ENCODE assay signal across 8 cellular contexts in the genomic region with DNA sequence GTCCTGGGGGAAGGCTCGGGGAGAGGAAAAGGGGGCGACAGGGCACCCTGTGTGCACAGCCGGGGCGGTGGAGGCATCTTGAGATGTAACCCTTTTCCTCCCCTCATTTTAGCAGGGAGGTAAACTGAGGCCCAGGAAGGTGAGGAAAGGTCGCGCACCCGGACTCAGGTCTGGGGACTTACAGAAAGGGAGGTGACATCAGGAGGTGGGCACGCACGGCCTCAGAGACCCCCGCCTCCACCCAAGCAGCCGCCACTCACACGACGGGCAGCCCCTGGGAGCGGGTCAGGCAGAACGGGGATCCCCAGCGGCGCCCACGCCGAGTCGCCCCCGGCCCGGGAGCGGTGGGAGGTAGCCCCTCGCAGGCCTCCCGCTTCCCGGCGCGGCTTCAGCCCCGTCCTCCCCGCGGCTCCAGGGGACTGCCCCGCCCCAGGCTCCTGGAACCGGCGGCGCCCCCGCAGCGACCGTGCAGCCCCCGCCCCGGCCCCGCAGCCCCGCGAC.
DNase-seq lines count a peak whose midpoint lies in the region; ATAC-seq and TF ChIP-seq lines count a peak whose summit lies in the region.

No MANE protein-coding gene starts in this region.

- H3K9me3 Mint-ChIP-seq in nephron, result no peaks in the 10 kb centered on the region

- H3K4me1 Mint-ChIP-seq in nephron, result peaks cover 6% of the 10 kb centered on the region

- H3K27ac ChIP-seq in 22Rv1, result peak overlapping the region; percentile 33
- H3K27ac ChIP-seq in coronary artery, result peak overlapping the region; percentile 82 to 97

- H3K27ac Mint-ChIP-seq in nephron, result peak overlapping the region in 2 of 3 experiments; percentile 49 to 70

- ATAC-seq in GM19467 (IDR thresholded peaks at IDR 0.05; ENCODE audit: unreplicated experiment), result peak; percentile 11
- ATAC-seq in HG03439 (IDR thresholded peaks at IDR 0.05; ENCODE audit: unreplicated experiment), result no peak

- TF ChIP-seq CTCF in 22Rv1 (IDR thresholded peaks at IDR 0.05), result no peak
- TF ChIP-seq CTCF in LNCaP clone FGC (IDR thresholded peaks at IDR 0.05; ENCODE audit: control insufficient read depth, extremely low read depth, insufficient read depth), result no peak
- TF ChIP-seq CTCF in coronary artery (IDR thresholded peaks at IDR 0.05), result no peak
- no peak for TF ChIP-seq CTCF in nephron (IDR thresholded peaks at IDR 0.05; ENCODE audit: unreplicated experiment in 3 of 3)

- no peaks in the 10 kb centered on the region for H3K36me3 Mint-ChIP-seq in nephron (ENCODE audit: low read depth)

- DNase-seq in LNCaP clone FGC (ENCODE audit: low read depth) (no peak), coronary artery (ENCODE audit: low spot score) (no peak), SHP77 treated with DMSO at 0.1 percent for 48 hours (lab: John Stamatoyannopoulos, UW) (no peak), T-helper 9 cell (no peak)

- no peaks in the 10 kb centered on the region for H3K27me3 Mint-ChIP-seq in nephron (ENCODE audit: low read depth)

- H3K4me3 Mint-ChIP-seq in nephron, result peak overlapping the region; percentile 90 to 96 (median 93)

- peak overlapping the region; percentile 91 for H3K4me3 ChIP-seq in LNCaP clone FGC (ENCODE audit: low read depth, low read length)
- peak overlapping the region; percentile 99 for H3K4me3 ChIP-seq in coronary artery
